ENCODE assay signal across 8 cellular contexts in genomic region chr17:77285594-77286390, GRCh38.
DNase-seq lines count a peak whose midpoint lies in the region; FAIRE-seq and TF ChIP-seq lines count a peak whose summit lies in the region.

No MANE protein-coding gene starts in this region.

- H3K36me3 ChIP-seq in duodenal mucosa (ENCODE audit: control insufficient read depth in 1 of 2, insufficient read depth in 2 of 2, low read length in 2 of 2): no peaks in the 10 kb centered on the region

- H3K36me3 Mint-ChIP-seq in CD14-positive monocyte (peaks cover 4 to 5% of the 10 kb centered on the region in 2 donors), nephron progenitor cell (ENCODE audit: low read depth) (no peaks in the 10 kb centered on the region)
- H3K36me3 Mint-ChIP-seq in activated T-helper 2 cell treated with anti-CD3 and anti-CD28 coated beads, Interferon-gamma antibody, Interleukin-2, Interleukin-4, amounts not matched to agents 10 μg/mL and 5 μg/mL and 100 μg/mL, durations not matched to agents 14 hours and 24 hours and 36 hours (ENCODE audit: low read depth): no peaks in the 10 kb centered on the region

- peak overlapping the region; percentile 56 to 81 for H3K4me3 Mint-ChIP-seq in CD14-positive monocyte
- H3K4me3 Mint-ChIP-seq in nephron progenitor cell: no peak overlapping the region
- no peak overlapping the region for H3K4me3 Mint-ChIP-seq in activated T-helper 2 cell treated with anti-CD3 and anti-CD28 coated beads, Interferon-gamma antibody, Interleukin-2, Interleukin-4, amounts not matched to agents 10 μg/mL and 5 μg/mL and 100 μg/mL, durations not matched to agents 14 hours and 24 hours and 36 hours (ENCODE audit: low read depth)

- H3K27ac ChIP-seq in duodenal mucosa (ENCODE audit: low read depth, low read length): peak overlapping the region; percentile 96

- intact Hi-C loops in CD14-positive monocyte (cut with micrococcal nuclease): no loop called here
- intact Hi-C loops in activated T-helper 2 cell treated with anti-CD3 and anti-CD28 coated beads, Interferon-gamma antibody, Interleukin-2, Interleukin-4, amounts not matched to agents 10 μg/mL and 5 μg/mL and 100 μg/mL, durations not matched to agents 14 hours and 24 hours and 36 hours (cut with micrococcal nuclease): no loop called here

- H3K4me1 Mint-ChIP-seq in CD14-positive monocyte: peaks cover 31% of the 10 kb centered on the region
- H3K4me1 Mint-ChIP-seq in nephron progenitor cell: peaks cover 62% of the 10 kb centered on the region
- H3K4me1 Mint-ChIP-seq in activated T-helper 2 cell treated with anti-CD3 and anti-CD28 coated beads, Interferon-gamma antibody, Interleukin-2, Interleukin-4, amounts not matched to agents 10 μg/mL and 5 μg/mL and 100 μg/mL, durations not matched to agents 14 hours and 24 hours and 36 hours (ENCODE audit: low read depth): peaks cover 10% of the 10 kb centered on the region

- H3K4me3 ChIP-seq in duodenal mucosa (ENCODE audit: low read depth in 1 of 2, low read length in 2 of 2): peak overlapping the region; percentile 28 to 35

- H3K27me3 Mint-ChIP-seq in CD14-positive monocyte (ENCODE audit: low read depth in 3 of 3): peaks cover 20 to 30% (median 23%) of the 10 kb centered on the region in 3 donors
- peaks cover 32% of the 10 kb centered on the region for H3K27me3 Mint-ChIP-seq in nephron progenitor cell (ENCODE audit: low read depth, poor library complexity)
- peaks cover 22% of the 10 kb centered on the region for H3K27me3 Mint-ChIP-seq in activated T-helper 2 cell treated with anti-CD3 and anti-CD28 coated beads, Interferon-gamma antibody, Interleukin-2, Interleukin-4, amounts not matched to agents 10 μg/mL and 5 μg/mL and 100 μg/mL, durations not matched to agents 14 hours and 24 hours and 36 hours (ENCODE audit: low read depth)

- no peaks in the 10 kb centered on the region for H3K9me3 ChIP-seq in duodenal mucosa (ENCODE audit: control insufficient read depth in 1 of 2, low read length in 2 of 2)

- H3K9me3 Mint-ChIP-seq in CD14-positive monocyte (peaks cover 0 to 8% (median 0%) of the 10 kb centered on the region in 7 donors), nephron progenitor cell (no peaks in the 10 kb centered on the region)
- no peaks in the 10 kb centered on the region for H3K9me3 Mint-ChIP-seq in activated T-helper 2 cell treated with anti-CD3 and anti-CD28 coated beads, Interferon-gamma antibody, Interleukin-2, Interleukin-4, amounts not matched to agents 10 μg/mL and 5 μg/mL and 100 μg/mL, durations not matched to agents 14 hours and 24 hours and 36 hours

- no peak for TF ChIP-seq CTCF in CD14-positive monocyte (IDR thresholded peaks at IDR 0.05)
- TF ChIP-seq CTCF in nephron progenitor cell (IDR thresholded peaks at IDR 0.05): no peak

- H3K9ac ChIP-seq in duodenal mucosa (ENCODE audit: low read depth in 1 of 2, low read length in 2 of 2): peak overlapping the region; percentile 82 to 84

- no peaks in the 10 kb centered on the region for H3K27me3 ChIP-seq in duodenal mucosa (ENCODE audit: control insufficient read depth in 1 of 2, insufficient read depth in 2 of 2, low read length in 2 of 2)

- FAIRE-seq in frontal cortex (lab: Jason Lieb, UNC): no peak

- peaks cover 42 to 53% of the 10 kb centered on the region in 2 donors for H3K4me1 ChIP-seq in duodenal mucosa (ENCODE audit: control insufficient read depth in 1 of 2, insufficient read depth in 2 of 2, low read length in 2 of 2)

- peak overlapping the region; percentile 46 to 85 (median 56) for H3K27ac Mint-ChIP-seq in CD14-positive monocyte
- H3K27ac Mint-ChIP-seq in nephron progenitor cell: peak overlapping the region; percentile 97
- no peak overlapping the region for H3K27ac Mint-ChIP-seq in activated T-helper 2 cell treated with anti-CD3 and anti-CD28 coated beads, Interferon-gamma antibody, Interleukin-2, Interleukin-4, amounts not matched to agents 10 μg/mL and 5 μg/mL and 100 μg/mL, durations not matched to agents 14 hours and 24 hours and 36 hours

- DNase-seq in CD14-positive monocyte (ENCODE audit: low spot score): peak; percentile 92
- peak; percentile 39 for DNase-seq in NCI-H510A treated with DMSO at 0.1 percent for 48 hours (lab: John Stamatoyannopoulos, UW)
- no peak for DNase-seq in nephron progenitor cell
- DNase-seq in stimulated activated CD4-positive, alpha-beta T cell treated with anti-CD3 and anti-CD28 coated beads, Interleukin-4, amount 100 ng/mL, for 24 hours: no peak
- no peak for DNase-seq in cerebellar cortex (ENCODE audit: low spot score)
- DNase-seq in frontal cortex (ENCODE audit: low spot score in 2 of 2): no peak
- no peak for DNase-seq in activated T-helper 2 cell treated with anti-CD3 and anti-CD28 coated beads, Interferon-gamma antibody, Interleukin-2, Interleukin-4, amounts not matched to agents 10 μg/mL and 5 μg/mL and 100 μg/mL, durations not matched to agents 14 hours and 24 hours and 36 hours (ENCODE audit: low spot score)

Comparison
In these comparisons a context has a peak if more than half of its experiments do, and no peak if none do; other contexts are left out.
1. DNase-seq: peak in CD14-positive monocyte (single experiment) and NCI-H510A treated with DMSO at 0.1 percent for 48 hours (single experiment); none in nephron progenitor cell (single experiment), stimulated activated CD4-positive, alpha-beta T cell treated with anti-CD3 and anti-CD28 coated beads, Interleukin-4, amount 100 ng/mL, for 24 hours (single experiment), cerebellar cortex (single experiment), frontal cortex (0 of 2) and activated T-helper 2 cell treated with anti-CD3 and anti-CD28 coated beads, Interferon-gamma antibody, Interleukin-2, Interleukin-4, amounts not matched to agents 10 μg/mL and 5 μg/mL and 100 μg/mL, durations not matched to agents 14 hours and 24 hours and 36 hours (single experiment).
2. H3K4me3 Mint-ChIP-seq: peak in CD14-positive monocyte (2 of 2); none in nephron progenitor cell (single experiment) and activated T-helper 2 cell treated with anti-CD3 and anti-CD28 coated beads, Interferon-gamma antibody, Interleukin-2, Interleukin-4, amounts not matched to agents 10 μg/mL and 5 μg/mL and 100 μg/mL, durations not matched to agents 14 hours and 24 hours and 36 hours (single experiment).